ENCODE assay signal across 11 cellular contexts in genomic region chr14:37491076-37491475, GRCh38.
"Had no signal": no experiment of that assay in that cellular context is flagged by ENCODE, and none has a peak within 500 bp of the region (broad histone marks: within the 10 kb centered on the region; RNA-seq: fewer than 3 reads in every experiment).

No MANE protein-coding gene starts in this region.

- H3K9ac ChIP-seq: GM23248 had no signal

- FAIRE-seq: H1, H54 had no signal

- DNase-seq: GM23248, GOT3, H7, H9, HCEC 1CT, HFFc6 had no signal

- H3K4me1 ChIP-seq: HAP-1 had no signal

- H3K27ac ChIP-seq: GM23248 had no signal

- H3K4me2 ChIP-seq: GM23338 had no signal

- H3K36me3 ChIP-seq: HAP-1 had no signal

- H3K4me3 ChIP-seq: GM23248, GM23338, HAP-1 had no signal

- H3K9me3 ChIP-seq: HAP-1 had no signal

- H2AFZ ChIP-seq: GM23248, GM23338 had no signal

- ATAC-seq: GM23338, HCT116 had no signal
